Comparison of ENCODE assay signal across 13 cellular contexts in the genomic region with DNA sequence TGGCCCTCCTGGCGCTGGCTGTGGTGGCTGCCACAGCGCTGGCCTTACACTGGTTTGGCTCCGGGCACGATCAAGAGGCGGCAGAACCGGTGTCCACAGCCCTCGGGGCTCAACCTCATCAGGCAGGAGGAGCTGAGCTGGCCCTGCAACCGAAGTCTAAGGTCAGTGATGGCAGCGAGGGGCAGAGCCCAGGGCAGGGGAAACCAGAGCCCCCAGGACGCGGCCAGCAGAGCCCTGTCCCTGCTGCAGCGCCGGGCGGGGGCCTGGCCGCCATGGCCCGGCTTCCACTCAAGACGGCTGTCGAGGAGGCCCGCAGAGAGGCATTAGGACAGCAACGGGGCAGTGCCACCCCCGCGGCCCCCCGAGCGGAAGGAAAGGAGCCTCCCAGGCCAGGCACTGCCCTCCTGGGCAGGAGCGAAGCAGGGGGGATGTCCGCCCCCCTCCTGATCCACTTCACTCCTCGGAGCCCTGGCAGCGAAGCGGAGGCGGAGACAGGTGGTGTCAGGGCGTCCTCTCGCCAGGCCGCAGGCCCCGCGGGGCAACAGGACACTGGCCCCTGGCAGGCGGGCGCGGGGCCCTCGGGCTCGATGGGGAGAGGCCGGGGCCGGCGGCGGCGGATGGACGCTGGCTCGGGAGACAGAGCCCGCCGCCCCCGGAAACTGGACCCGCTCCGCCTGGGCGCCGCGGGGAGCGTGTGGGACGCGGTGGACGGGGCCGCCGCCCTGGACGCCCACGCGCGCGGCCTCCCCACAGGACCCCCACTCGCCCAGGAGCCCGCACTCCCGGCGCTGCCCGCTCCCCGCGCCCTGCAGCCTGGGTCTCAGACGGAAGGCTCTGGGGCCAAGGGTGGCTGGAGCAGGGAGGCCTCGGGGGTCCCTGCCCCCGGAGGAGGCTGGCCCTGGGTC. TPM values are rescaled to one million over a fixed set of nuclear protein-coding genes. Genes with fewer than 3 reads are reported as not detected.
DNase-seq lines count a peak whose midpoint lies in the region; ATAC-seq and TF ChIP-seq lines count a peak whose summit lies in the region.
"Had no signal": no experiment of that assay in that cellular context is flagged by ENCODE, and none has a peak within 500 bp of the region (broad histone marks: within the 10 kb centered on the region; RNA-seq: fewer than 3 reads in every experiment).

No MANE protein-coding gene starts in this region.

- no peaks in the 10 kb centered on the region for H3K27me3 Mint-ChIP-seq in CD4-positive, CD25-positive, alpha-beta regulatory T cell
- no peaks in the 10 kb centered on the region for H3K27me3 Mint-ChIP-seq in natural killer cell treated with Interleukin-12 subunit alpha and Interleukin-12 subunit beta and Interleukin-15 and Interleukin-18, amount 100 ng/mL, for 72 hours

- no peaks in the 10 kb centered on the region for H3K36me3 Mint-ChIP-seq in CD4-positive, CD25-positive, alpha-beta regulatory T cell
- H3K36me3 Mint-ChIP-seq in natural killer cell treated with Interleukin-12 subunit alpha and Interleukin-12 subunit beta and Interleukin-15 and Interleukin-18, amount 100 ng/mL, for 72 hours, result peaks cover 6% of the 10 kb centered on the region

- no peak overlapping the region for H3K4me3 ChIP-seq in CD4-positive, CD25-positive, alpha-beta regulatory T cell (ENCODE audit: low read depth, low read length)
- H3K4me3 ChIP-seq in adipocyte (ENCODE audit: low read length), result no peak overlapping the region
- H3K4me3 ChIP-seq: heart right ventricle had no signal

- no peak for TF ChIP-seq CTCF in GM10266 (IDR thresholded peaks at IDR 0.05; ENCODE audit: control insufficient read depth, insufficient read depth, low read depth, missing control alignments)
- no peak for TF ChIP-seq CTCF in omental fat pad (IDR thresholded peaks at IDR 0.05)

- H3K4me1 Mint-ChIP-seq in CD4-positive, CD25-positive, alpha-beta regulatory T cell, result peaks cover 7 to 56% (median 28%) of the 10 kb centered on the region in 4 donors
- peaks cover 37 to 44% of the 10 kb centered on the region in 2 donors for H3K4me1 Mint-ChIP-seq in natural killer cell treated with Interleukin-12 subunit alpha and Interleukin-12 subunit beta and Interleukin-15 and Interleukin-18, amount 100 ng/mL, for 72 hours (ENCODE audit: low read depth in 2 of 2)

- no peaks in the 10 kb centered on the region for H3K9me3 ChIP-seq in CD4-positive, CD25-positive, alpha-beta regulatory T cell (ENCODE audit: control insufficient read depth in 2 of 2, low read length in 2 of 2)
- no peaks in the 10 kb centered on the region for H3K9me3 ChIP-seq in adipocyte (ENCODE audit: control insufficient read depth, low read length)
- H3K9me3 ChIP-seq: heart right ventricle had no signal

- H3K27ac Mint-ChIP-seq in CD4-positive, CD25-positive, alpha-beta regulatory T cell, result peak overlapping the region in 1 of 3 donors; percentile 67
- H3K27ac Mint-ChIP-seq in natural killer cell treated with Interleukin-12 subunit alpha and Interleukin-12 subunit beta and Interleukin-15 and Interleukin-18, amount 100 ng/mL, for 72 hours, result peak overlapping the region; percentile 79 to 90

- no peak for ATAC-seq in CD4-positive, CD25-positive, alpha-beta regulatory T cell (ENCODE audit: low read depth in 2 of 2)
- ATAC-seq in natural killer cell treated with Interleukin-12 subunit alpha and Interleukin-12 subunit beta and Interleukin-15 and Interleukin-18, amount 100 ng/mL, for 72 hours, result no peak
- ATAC-seq in HG02798 (IDR thresholded peaks at IDR 0.05; ENCODE audit: poor library complexity, unreplicated experiment), result no peak
- no peak for ATAC-seq in omental fat pad (ENCODE audit: low FRiP score)
- ATAC-seq: heart right ventricle had no signal

- no peaks in the 10 kb centered on the region for H3K9me3 Mint-ChIP-seq in CD4-positive, CD25-positive, alpha-beta regulatory T cell
- H3K9me3 Mint-ChIP-seq in natural killer cell treated with Interleukin-12 subunit alpha and Interleukin-12 subunit beta and Interleukin-15 and Interleukin-18, amount 100 ng/mL, for 72 hours, result peaks cover 3% of the 10 kb centered on the region

- peak overlapping the region; percentile 64 for H3K9ac ChIP-seq in adipocyte (ENCODE audit: low read length)

- no peaks in the 10 kb centered on the region for H3K36me3 ChIP-seq in CD4-positive, CD25-positive, alpha-beta regulatory T cell (ENCODE audit: control insufficient read depth, insufficient read depth, low read length)
- no peaks in the 10 kb centered on the region for H3K36me3 ChIP-seq in adipocyte (ENCODE audit: control insufficient read depth, insufficient read depth, low read length, severe bottlenecking)
- H3K36me3 ChIP-seq: heart right ventricle had no signal

- DNase-seq in CD4-positive, CD25-positive, alpha-beta regulatory T cell, result no peak
- DNase-seq in GM10266 (ENCODE audit: extremely low spot score), result peak; percentile 30
- DNase-seq in adipocyte (ENCODE audit: low read depth), result no peak
- DNase-seq in natural killer cell treated with Interleukin-12 subunit alpha and Interleukin-12 subunit beta and Interleukin-15 and Interleukin-18, amount 100 ng/mL, for 72 hours (ENCODE audit: low spot score), result no peak
- no peak for DNase-seq in omental fat pad (ENCODE audit: low spot score)
- no peak for DNase-seq in HuH-7.5 (ENCODE audit: low spot score)
- DNase-seq: COR-L47, heart right ventricle, NCI-H1436 treated with DMSO at 0.1 percent for 48 hours had no signal

- peak overlapping the region; percentile 14 for H3K27ac ChIP-seq in CD4-positive, CD25-positive, alpha-beta regulatory T cell (ENCODE audit: insufficient read depth, low read length, poor library complexity, severe bottlenecking)

- H3K27me3 ChIP-seq in CD4-positive, CD25-positive, alpha-beta regulatory T cell (ENCODE audit: control insufficient read depth, insufficient read depth, low read length), result no peaks in the 10 kb centered on the region
- peaks cover 20% of the 10 kb centered on the region for H3K27me3 ChIP-seq in adipocyte (replicated peaks; ENCODE audit: control insufficient read depth, insufficient read depth, low read length)

- H3K4me3 Mint-ChIP-seq in CD4-positive, CD25-positive, alpha-beta regulatory T cell, result peak overlapping the region in 3 of 4 donors; percentile 43 to 84 (median 71)
- H3K4me3 Mint-ChIP-seq in natural killer cell treated with Interleukin-12 subunit alpha and Interleukin-12 subunit beta and Interleukin-15 and Interleukin-18, amount 100 ng/mL, for 72 hours, result no peak overlapping the region

- peaks cover 52% of the 10 kb centered on the region for H3K4me1 ChIP-seq in CD4-positive, CD25-positive, alpha-beta regulatory T cell (ENCODE audit: control insufficient read depth, insufficient read depth, low read length, poor library complexity, severe bottlenecking)
- peaks cover 25% of the 10 kb centered on the region for H3K4me1 ChIP-seq in adipocyte (ENCODE audit: control insufficient read depth, insufficient read depth, low read length)

RNA-seq across cellular contexts. Expression of a gene that starts 0.9 kb away (rescaled TPM):
- total RNA-seq in CD4-positive, CD25-positive, alpha-beta regulatory T cell, result 5.9 TPM
- 10 to 100 TPM in 1 of 4 donors, 1 to 10 TPM in 3; 5.6 to 11.7 (median 8.4) TPM for polyA plus RNA-seq in CD4-positive, CD25-positive, alpha-beta regulatory T cell
- 10 to 100 TPM in 1 of 2 donors, 1 to 10 TPM in 1; 6.5 to 15.2 TPM for total RNA-seq in natural killer cell treated with Interleukin-12 subunit alpha and Interleukin-12 subunit beta and Interleukin-15 and Interleukin-18, amount 100 ng/mL, for 72 hours
- under 1 TPM in 1 of 4 donors, not detected in 3; 0.48 TPM for total RNA-seq in omental fat pad

RNA-seq across cellular contexts. Expression of a gene that starts 16.1 kb away (rescaled TPM):
- total RNA-seq in CD4-positive, CD25-positive, alpha-beta regulatory T cell, result not detected
- polyA plus RNA-seq in CD4-positive, CD25-positive, alpha-beta regulatory T cell, result not detected
- total RNA-seq in natural killer cell treated with Interleukin-12 subunit alpha and Interleukin-12 subunit beta and Interleukin-15 and Interleukin-18, amount 100 ng/mL, for 72 hours, result not detected
- not detected for total RNA-seq in omental fat pad
- total RNA-seq: H4, urinary bladder had no signal
- polyA plus RNA-seq: heart right ventricle, urinary bladder had no signal

RNA-seq across cellular contexts. Expression of a gene that starts 16.8 kb away (rescaled TPM):
- total RNA-seq in CD4-positive, CD25-positive, alpha-beta regulatory T cell, result 46.9 TPM
- polyA plus RNA-seq in CD4-positive, CD25-positive, alpha-beta regulatory T cell, result 10 to 100 TPM; 29.2 to 65.2 (median 44.4) TPM
- total RNA-seq in natural killer cell treated with Interleukin-12 subunit alpha and Interleukin-12 subunit beta and Interleukin-15 and Interleukin-18, amount 100 ng/mL, for 72 hours, result 100 to 1,000 TPM; 164 to 234 TPM
- total RNA-seq in omental fat pad, result 100 to 1,000 TPM in 3 of 4 donors, 10 to 100 TPM in 1; 47.9 to 212 (median 144) TPM

RNA-seq across cellular contexts. Expression of a gene that starts 21.2 kb away (rescaled TPM):
- total RNA-seq in CD4-positive, CD25-positive, alpha-beta regulatory T cell, result 14.6 TPM
- polyA plus RNA-seq in CD4-positive, CD25-positive, alpha-beta regulatory T cell, result 10 to 100 TPM in 1 of 4 donors, 1 to 10 TPM in 3; 6.4 to 10.4 (median 7.7) TPM
- total RNA-seq in natural killer cell treated with Interleukin-12 subunit alpha and Interleukin-12 subunit beta and Interleukin-15 and Interleukin-18, amount 100 ng/mL, for 72 hours, result 10 to 100 TPM; 13.1 to 18.5 TPM
- 10 to 100 TPM in 2 of 4 donors, 1 to 10 TPM in 2; 2.8 to 15.0 (median 9.2) TPM for total RNA-seq in omental fat pad
- total RNA-seq: left lobe of liver had no signal

RNA-seq across cellular contexts. Expression of a gene that starts 31.6 kb away (rescaled TPM):
- 71.8 TPM for total RNA-seq in CD4-positive, CD25-positive, alpha-beta regulatory T cell
- polyA plus RNA-seq in CD4-positive, CD25-positive, alpha-beta regulatory T cell, result under 1 TPM in 3 of 4 donors, not detected in 1; 0.25 to 0.76 (median 0.27) TPM
- 100 to 1,000 TPM in 1 of 2 donors, 10 to 100 TPM in 1; 40.3 to 102 TPM for total RNA-seq in natural killer cell treated with Interleukin-12 subunit alpha and Interleukin-12 subunit beta and Interleukin-15 and Interleukin-18, amount 100 ng/mL, for 72 hours
- total RNA-seq in omental fat pad, result 10 to 100 TPM in 3 of 4 donors, 1 to 10 TPM in 1; 4.9 to 29.2 (median 10.8) TPM
